In the genomic region with DNA sequence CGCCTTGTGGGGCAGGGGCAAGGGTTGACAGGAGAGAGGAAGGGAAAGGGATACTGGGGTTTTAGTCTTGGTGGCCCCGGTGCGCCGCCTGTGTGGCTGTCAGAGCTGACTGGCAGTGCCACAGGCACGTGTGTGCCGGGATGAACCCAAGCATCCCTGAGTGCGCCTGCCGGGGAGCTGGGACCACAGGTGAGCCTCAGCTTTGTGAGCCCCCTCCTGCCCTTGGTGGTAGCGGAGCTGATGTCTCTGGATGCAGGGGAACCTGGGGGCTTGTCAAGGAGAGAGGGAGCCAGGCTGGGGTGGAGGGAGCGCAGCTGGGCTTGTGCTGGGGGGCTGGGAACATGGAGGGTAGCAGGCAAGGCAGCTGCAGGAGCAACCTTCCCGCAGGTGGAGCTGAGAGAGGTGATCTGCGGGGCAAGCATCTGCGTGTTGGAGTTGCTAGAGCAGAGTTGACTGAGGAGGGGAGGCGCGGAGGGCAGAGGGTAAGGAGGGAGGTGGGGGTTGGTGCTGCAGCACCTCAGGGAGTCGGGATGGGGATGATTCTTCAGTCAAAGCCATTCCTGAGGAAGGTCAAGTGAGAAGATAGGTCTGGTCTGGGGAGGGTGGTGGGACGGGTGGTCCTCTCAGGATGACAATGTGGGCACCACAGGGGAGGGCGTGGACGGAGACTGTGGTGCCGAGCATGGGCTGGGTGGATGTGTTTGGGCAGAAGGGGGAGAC, we compare ENCODE assay signal across 12 cellular contexts. TPM values are rescaled to one million over a fixed set of nuclear protein-coding genes. Genes with fewer than 3 reads are reported as not detected.
DNase-seq lines count a peak whose midpoint lies in the region; ATAC-seq and TF ChIP-seq lines count a peak whose summit lies in the region.
"Had no signal": no experiment of that assay in that cellular context is flagged by ENCODE, and none has a peak within 500 bp of the region (broad histone marks: within the 10 kb centered on the region; RNA-seq: fewer than 3 reads in every experiment).

No MANE protein-coding gene starts in this region.

- H3K36me3 ChIP-seq in spleen, result peaks cover 0 to 100% (median 83%) of the 10 kb centered on the region in 6 donors

- intact Hi-C loops in spleen (cut with DNase I; ENCODE audit: low total_unique reads), result no loop called here

- DNase-seq in activated CD4-positive, alpha-beta T cell treated with anti-CD3 and anti-CD28 coated beads for 48 hours, result peak; percentile 1
- DNase-seq in activated CD4-positive, alpha-beta T cell treated with anti-CD3 and anti-CD28 coated beads, Interleukin-2, amount 50 U/mL, for 1 hour, result no peak
- DNase-seq in spleen, result peak; percentile 74
- DNase-seq in amniotic stem cell (lab: John Stamatoyannopoulos, UW), result no peak
- no peak for DNase-seq in cerebellar nuclear complex (lab: John Stamatoyannopoulos, UW)
- DNase-seq: activated T-cell treated with anti-CD3 and anti-CD28 coated beads for 4 hours, HCEC 1CT, KG1, NCI-H345 had no signal

- TF ChIP-seq CTCF in spleen (IDR thresholded peaks at IDR 0.05 in 8 of 11, conservative IDR thresholded peaks at IDR 0.05 in 3 of 11), result no peak

- ATAC-seq in HG03432 (IDR thresholded peaks at IDR 0.05; ENCODE audit: unreplicated experiment), result no peak

- H3K9me3 ChIP-seq in spleen, result no peaks in the 10 kb centered on the region

- H3K27ac ChIP-seq in angular gyrus (ENCODE audit: low read depth, low read length), result peak overlapping the region; percentile 79
- H3K27ac ChIP-seq in layer of hippocampus (ENCODE audit: low read depth, low read length), result peak overlapping the region; percentile 2
- no peak overlapping the region for H3K27ac ChIP-seq in spleen

- H3K4me1 ChIP-seq in spleen, result peaks cover 0 to 13% (median 4%) of the 10 kb centered on the region in 6 donors

- TF ChIP-seq POLR2A in spleen (IDR thresholded peaks at IDR 0.05), result no peak

- H3K27me3 ChIP-seq in layer of hippocampus (ENCODE audit: control insufficient read depth, insufficient read depth, low read length) (no peaks in the 10 kb centered on the region), spleen (replicated peaks in 1 of 7) (no peaks in the 10 kb centered on the region)

- WGBS in spleen, 5 donors, result 94 to 98% (median 96%) methylated on average over 17 to 20 of the region's 20 CpGs

- H3K4me3 ChIP-seq in spleen, result no peak overlapping the region

RNA-seq across cellular contexts. Expression of a gene that starts 28.1 kb away (rescaled TPM):
- 10 to 100 TPM; 27.0 to 47.8 (median 34.4) TPM for total RNA-seq in spleen
- polyA plus RNA-seq in spleen, result 10 to 100 TPM; 10.5 to 29.4 (median 18.2) TPM

Comparison
In these comparisons a context has a peak if more than half of its experiments do, and no peak if none do; other contexts are left out.
1. DNase-seq: peak in activated CD4-positive, alpha-beta T cell treated with anti-CD3 and anti-CD28 coated beads for 48 hours (single experiment) and spleen (single experiment); none in activated CD4-positive, alpha-beta T cell treated with anti-CD3 and anti-CD28 coated beads, Interleukin-2, amount 50 U/mL, for 1 hour (single experiment), amniotic stem cell (single experiment) and cerebellar nuclear complex (0 of 2).
2. H3K27ac ChIP-seq: peak in angular gyrus (single experiment) and layer of hippocampus (single experiment); none in spleen (0 of 8).